Comparison of ENCODE assay signal across 8 cellular contexts in genomic region chr4:103075435-103075893, GRCh38. TPM values are rescaled to one million over a fixed set of nuclear protein-coding genes. Genes with fewer than 3 reads are reported as not detected.
DNase-seq lines count a peak whose midpoint lies in the region; ATAC-seq, FAIRE-seq and TF ChIP-seq lines count a peak whose summit lies in the region.

No MANE protein-coding gene starts in this region.

- CTCF ChIA-PET in K562 (lab: Yijun Ruan, JAX; ENCODE audit: low intra/inter-chr PET ratio): no interaction called here

- no peaks in the 10 kb centered on the region for H4K20me1 ChIP-seq in K562 (replicated peaks; ENCODE audit: control insufficient read depth, insufficient read depth, low read length)

- H3K79me2 ChIP-seq in K562 (ENCODE audit: control insufficient read depth, insufficient read depth, low read length): peaks cover 21% of the 10 kb centered on the region; the same call in 2 of the 3 replicates

- H3K9me3 ChIP-seq in heart left ventricle (no peaks in the 10 kb centered on the region), KOPT-K1 (ENCODE audit: insufficient read depth, low read length, poor library complexity, severe bottlenecking) (no peaks in the 10 kb centered on the region), K562 (replicated peaks; ENCODE audit: control insufficient read depth, insufficient read depth, low read depth, low read length) (no peaks in the 10 kb centered on the region), right lobe of liver (no peaks in the 10 kb centered on the region)

- no peak for TF ChIP-seq EP300 in K562 (IDR thresholded peaks at IDR 0.05; ENCODE audit: low read length)

- BruUV-seq in K562 (replicated peaks; lab: Mats Ljungman, UMichigan): TSS peak; percentile 60

- DNase-seq in heart left ventricle (no peak), Right ventricle myocardium inferior (ENCODE audit: missing footprints) (no peak), K562 (ENCODE audit: extremely low read depth in 1 of 4, low spot score in 3 of 4) (peak in 2 of 4 experiments; percentile 9 to 21), right lobe of liver (peak in 2 of 3 donors; percentile 57 to 78), NCI-H128 (lab: John Stamatoyannopoulos, UW; ENCODE audit: unreplicated experiment) (no peak)

- H2AFZ ChIP-seq in K562 (ENCODE audit: low read depth, low read length): peak overlapping the region; percentile 89

- H3K4me3 ChIP-seq in heart left ventricle (peak overlapping the region; percentile 46 to 89 (median 73)), K562 (peak overlapping the region; percentile 54), right lobe of liver (peak overlapping the region; percentile 71 to 75 (median 74)), urinary bladder (ENCODE audit: low read depth, low read length) (peak overlapping the region; percentile 85)

- H3K4me1 ChIP-seq in heart left ventricle: peaks cover 0 to 24% (median 7%) of the 10 kb centered on the region in 12 donors
- H3K4me1 ChIP-seq in K562 (replicated peaks in 1 of 2; ENCODE audit: control insufficient read depth in 2 of 2, insufficient read depth in 2 of 2, low read length in 2 of 2): peaks cover 10 to 13% of the 10 kb centered on the region in 2 experiments; a peak in 4 of 5 replicates
- H3K4me1 ChIP-seq in right lobe of liver: peaks cover 0 to 22% (median 0%) of the 10 kb centered on the region in 4 donors
- peaks cover 1% of the 10 kb centered on the region for H3K4me1 ChIP-seq in urinary bladder (ENCODE audit: insufficient read depth)

- WGBS in heart left ventricle, 4 donors: 13 to 31% (median 24%) methylated on average over 4 of the region's 4 CpGs
- 5% methylated on average over 4 of the region's 4 CpGs for WGBS in K562 (ENCODE audit: insufficient coverage, low coverage, missing lambda C conversion rate)
- 10% methylated on average over 4 of the region's 4 CpGs for WGBS in right lobe of liver (ENCODE audit: insufficient coverage, low coverage, low lambda C conversion rate, missing lambda C conversion rate)
- 19% methylated on average over 4 of the region's 4 CpGs for WGBS in urinary bladder

- H3K9ac ChIP-seq in K562 (ENCODE audit: insufficient read depth in 1 of 2, low read depth in 2 of 2, low read length in 2 of 2): peak overlapping the region in 1 of 2 experiments; percentile 79; a peak in 2 of 4 replicates

- no peak for TF ChIP-seq RAD21 in K562 (CRISPR knock-in tag; conservative IDR thresholded peaks at IDR 0.05 in 1 of 2, IDR thresholded peaks at IDR 0.05 in 1 of 2)

- POLR2A ChIA-PET in K562 (lab: Yijun Ruan, JAX): interaction anchor here (1.7 kb wide), 1 partner anchor 9 kb away, joined by 6 read pairs; no protein-coding TSS in a partner anchor

- ATAC-seq in heart left ventricle: peak in 1 of 4 donors; percentile 9
- no peak for ATAC-seq in Right ventricle myocardium inferior
- ATAC-seq in K562: no peak
- ATAC-seq in right lobe of liver: peak; percentile 76 to 88 (median 81)
- no peak for ATAC-seq in HG02870 (IDR thresholded peaks at IDR 0.05; ENCODE audit: unreplicated experiment)

- TF ChIP-seq POLR2A in heart left ventricle (IDR thresholded peaks at IDR 0.05) (no peak), K562 (conservative IDR thresholded peaks at IDR 0.05) (no peak), right lobe of liver (IDR thresholded peaks at IDR 0.05) (peak; percentile 21)

- peaks cover 0 to 22% (median 6%) of the 10 kb centered on the region in 9 donors for H3K36me3 ChIP-seq in heart left ventricle
- peaks cover 22% of the 10 kb centered on the region for H3K36me3 ChIP-seq in KOPT-K1 (ENCODE audit: insufficient read depth, low read length)
- no peaks in the 10 kb centered on the region for H3K36me3 ChIP-seq in K562 (ENCODE audit: control insufficient read depth, insufficient read depth, low read length)
- no peaks in the 10 kb centered on the region for H3K36me3 ChIP-seq in right lobe of liver
- H3K36me3 ChIP-seq in urinary bladder (ENCODE audit: insufficient read depth): no peaks in the 10 kb centered on the region

- no peak for TF ChIP-seq CTCF in heart left ventricle (IDR thresholded peaks at IDR 0.05)
- no peak for TF ChIP-seq CTCF in K562 (IDR thresholded peaks at IDR 0.05 in 2 of 3, conservative IDR thresholded peaks at IDR 0.05 in 1 of 3; ENCODE audit: insufficient read depth in 2 of 3, low read depth in 1 of 3, low read length in 3 of 3)
- no peak for TF ChIP-seq CTCF in right lobe of liver (IDR thresholded peaks at IDR 0.05)

- H3K4me2 ChIP-seq in K562 (ENCODE audit: insufficient read depth, low read length): peak overlapping the region; percentile 79

- H3K27me3 ChIP-seq in heart left ventricle (no peaks in the 10 kb centered on the region), K562 (ENCODE audit: control insufficient read depth in 2 of 2, insufficient read depth in 2 of 2, low read length in 2 of 2) (no peaks in the 10 kb centered on the region), right lobe of liver (no peaks in the 10 kb centered on the region)

- no peaks in the 10 kb centered on the region for H3K9me1 ChIP-seq in K562 (ENCODE audit: control insufficient read depth, insufficient read depth, low read length)

- in situ Hi-C loops in K562 (cut with MboI): no loop called here

- no peak for FAIRE-seq in K562 (lab: Jason Lieb, UNC)

- intact Hi-C loops in heart left ventricle (cut with DNase I) (loop anchor here in 1 of 10 donors (5.0 kb wide), 1 partner anchor 208 kb away; the partner anchor contains the start of gene CISD2), Right ventricle myocardium inferior (cut with DNase I) (no loop called here), K562 (cut with micrococcal nuclease) (loop anchor here (5.0 kb wide), 1 partner anchor 248 kb away; the partner anchor contains the start of gene UBE2D3), right lobe of liver (cut with DNase I) (no loop called here)

- H3K27ac ChIP-seq in heart left ventricle (peak overlapping the region in 7 of 12 donors; percentile 67 to 90 (median 84)), KOPT-K1 (ENCODE audit: low read depth, low read length, poor library complexity, severe bottlenecking) (peak overlapping the region; percentile 79), K562 (ENCODE audit: extremely low read depth, low read depth, low read length) (peak overlapping the region; percentile 80; the same call in 1 of the 3 replicates), right lobe of liver (peak overlapping the region; percentile 90 to 97 (median 97)), urinary bladder (ENCODE audit: low read depth) (no peak overlapping the region)

RNA-seq across cellular contexts. Expression of gene SLC9B2, which starts 1.1 kb away (rescaled TPM):
- total RNA-seq in heart left ventricle: 1 to 10 TPM; 1.4 to 7.1 (median 4.6) TPM
- 1 to 10 TPM; 1.7 to 5.1 TPM for polyA plus RNA-seq in heart left ventricle
- total RNA-seq in Right ventricle myocardium inferior: 3.3 TPM
- total RNA-seq in K562 (2011; cell fraction: chromatin; rRNA removed; ENCODE audit: low replicate concordance): 9.8 and 17.5 TPM in 2 replicates
- 7.9 and 8.5 TPM in 2 replicates for total RNA-seq in K562 (2011; cell fraction: nucleolus; rRNA removed)
- total RNA-seq in K562 (2011; cell fraction: nucleoplasm; rRNA removed): 10.6 and 18.2 TPM in 2 replicates
- total RNA-seq in K562 (2014; rRNA removed): 11.4 and 13.5 TPM in 2 replicates
- 13.4 and 14.0 TPM in 2 replicates for total RNA-seq in K562 (2014; rRNA removed; fragmentation: Illumina TruSeq; extraction: Trizol)
- 11.3 and 11.4 TPM in 2 replicates for total RNA-seq in K562 (2015; rRNA removed; fragmentation: Illumina TruSeq; extraction: Trizol)
- total RNA-seq in K562 (2021): 14.6 and 15.0 TPM in 2 replicates
- polyA plus RNA-seq in K562 (2011; rRNA removed): 7.6 and 10.2 TPM in 2 replicates
- polyA plus RNA-seq in K562 (2011; cell fraction: cytosol; rRNA removed): 5.2 and 6.0 TPM in 2 replicates
- polyA plus RNA-seq in K562 (2011; cell fraction: nucleus; rRNA removed): 8.2 and 8.7 TPM in 2 replicates
- polyA plus RNA-seq in K562 (2012): 8.5 and 10.6 TPM in 2 replicates
- 13.3 TPM in 2 replicates for polyA plus RNA-seq in K562 (2014; fragmentation: Illumina TruSeq; extraction: Trizol)
- 1 to 10 TPM; 6.6 to 8.3 TPM for polyA plus RNA-seq in K562 (2014; fragmentation: Nextera tagmentation; extraction: Ambion mirVana)
- polyA plus RNA-seq in K562 (2014; rRNA removed): 10.5 and 13.5 TPM in 2 replicates
- polyA minus RNA-seq in K562 (2011; rRNA and poly(A)+ RNA removed): 16.3 and 17.4 TPM in 2 replicates
- 4.3 and 8.2 TPM in 2 replicates for polyA minus RNA-seq in K562 (2011; cell fraction: cytosol; rRNA and poly(A)+ RNA removed)
- polyA minus RNA-seq in K562 (2011; cell fraction: nucleus; rRNA and poly(A)+ RNA removed): 11.0 and 14.1 TPM in 2 replicates
- total RNA-seq in right lobe of liver: 10 to 100 TPM; 27.9 to 49.1 (median 40.2) TPM
- 22.8 TPM for total RNA-seq in urinary bladder
- polyA plus RNA-seq in urinary bladder: 14.9 TPM

RNA-seq across cellular contexts. Expression of gene BDH2, which starts 24.2 kb away (rescaled TPM):
- 10 to 100 TPM; 20.3 to 38.0 (median 25.8) TPM for total RNA-seq in heart left ventricle
- polyA plus RNA-seq in heart left ventricle: 10 to 100 TPM; 21.4 to 23.0 TPM
- total RNA-seq in Right ventricle myocardium inferior: 25.4 TPM
- total RNA-seq in K562 (2011; cell fraction: chromatin; rRNA removed; ENCODE audit: low replicate concordance): 3.0 and 5.2 TPM in 2 replicates
- 3.0 and 3.7 TPM in 2 replicates for total RNA-seq in K562 (2011; cell fraction: nucleolus; rRNA removed)
- total RNA-seq in K562 (2011; cell fraction: nucleoplasm; rRNA removed): 2.3 and 3.1 TPM in 2 replicates
- 5.1 and 8.0 TPM in 2 replicates for total RNA-seq in K562 (2014; rRNA removed)
- 10.0 and 12.8 TPM in 2 replicates for total RNA-seq in K562 (2014; rRNA removed; fragmentation: Illumina TruSeq; extraction: Trizol)
- 9.1 and 10.0 TPM in 2 replicates for total RNA-seq in K562 (2015; rRNA removed; fragmentation: Illumina TruSeq; extraction: Trizol)
- total RNA-seq in K562 (2021): 4.9 and 6.0 TPM in 2 replicates
- polyA plus RNA-seq in K562 (2011; rRNA removed): 16.3 and 17.9 TPM in 2 replicates
- polyA plus RNA-seq in K562 (2011; cell fraction: cytosol; rRNA removed): 5.4 and 7.5 TPM in 2 replicates
- 7.8 and 13.9 TPM in 2 replicates for polyA plus RNA-seq in K562 (2011; cell fraction: nucleus; rRNA removed)
- 8.1 TPM in 2 replicates for polyA plus RNA-seq in K562 (2012)
- 7.3 and 7.8 TPM in 2 replicates for polyA plus RNA-seq in K562 (2014; fragmentation: Illumina TruSeq; extraction: Trizol)
- 10 to 100 TPM in 1 of 2 experiments, 1 to 10 TPM in 1; 9.9 to 10.7 TPM for polyA plus RNA-seq in K562 (2014; fragmentation: Nextera tagmentation; extraction: Ambion mirVana)
- polyA plus RNA-seq in K562 (2014; rRNA removed): 8.9 and 10.8 TPM in 2 replicates
- polyA minus RNA-seq in K562 (2011; rRNA and poly(A)+ RNA removed): 8.0 and 8.1 TPM in 2 replicates
- 2.3 and 2.8 TPM in 2 replicates for polyA minus RNA-seq in K562 (2011; cell fraction: cytosol; rRNA and poly(A)+ RNA removed)
- polyA minus RNA-seq in K562 (2011; cell fraction: nucleus; rRNA and poly(A)+ RNA removed): 3.4 and 4.8 TPM in 2 replicates
- total RNA-seq in right lobe of liver: 10 to 100 TPM; 32.3 to 70.6 (median 47.2) TPM
- total RNA-seq in urinary bladder: 78.8 TPM
- 61.6 TPM for polyA plus RNA-seq in urinary bladder

RNA-seq across cellular contexts. Expression of gene SLC9B1, which starts 56.0 kb away (rescaled TPM):
- total RNA-seq in heart left ventricle (1 to 10 TPM in 2 of 9 donors, under 1 TPM in 4, not detected in 3; 0.28 to 1.8 (median 0.61) TPM), Right ventricle myocardium inferior (0.95 TPM), K562 (2014; rRNA removed) (0.86 TPM in 1 of 2 replicates, not detected in the other), K562 (2014; rRNA removed; fragmentation: Illumina TruSeq; extraction: Trizol) (0.51 and 1.3 TPM in 2 replicates), K562 (2015; rRNA removed; fragmentation: Illumina TruSeq; extraction: Trizol) (0.23 and 0.33 TPM in 2 replicates), K562 (2021) (0.42 and 0.78 TPM in 2 replicates), right lobe of liver (under 1 TPM in 4 of 6 experiments, not detected in 2; 0.24 to 0.56 (median 0.51) TPM), urinary bladder (5.2 TPM)
- polyA plus RNA-seq in heart left ventricle (under 1 TPM; 0.07 to 0.15 TPM), K562 (2011; rRNA removed) (1.2 and 1.3 TPM in 2 replicates), K562 (2014; fragmentation: Illumina TruSeq; extraction: Trizol) (0.19 and 0.22 TPM in 2 replicates), K562 (2014; fragmentation: Nextera tagmentation; extraction: Ambion mirVana) (under 1 TPM; 0.21 to 0.92 TPM), K562 (2014; rRNA removed) (0.48 TPM in 1 of 2 replicates, not detected in the other), urinary bladder (0.61 TPM)
- total RNA-seq in K562 (2011; cell fraction: chromatin; rRNA removed; ENCODE audit: low replicate concordance): 1.2 and 3.1 TPM in 2 replicates
- 1.1 and 1.5 TPM in 2 replicates for total RNA-seq in K562 (2011; cell fraction: nucleolus; rRNA removed)
- total RNA-seq in K562 (2011; cell fraction: nucleoplasm; rRNA removed): 2.4 and 2.8 TPM in 2 replicates
- 0.54 and 0.77 TPM in 2 replicates for polyA plus RNA-seq in K562 (2011; cell fraction: cytosol; rRNA removed)
- 1.3 and 2.7 TPM in 2 replicates for polyA plus RNA-seq in K562 (2011; cell fraction: nucleus; rRNA removed)
- 0.30 and 0.72 TPM in 2 replicates for polyA plus RNA-seq in K562 (2012)
- polyA minus RNA-seq in K562 (2011; rRNA and poly(A)+ RNA removed): 1.5 TPM in 2 replicates
- 1.2 TPM in 1 of 2 replicates, not detected in the other for polyA minus RNA-seq in K562 (2011; cell fraction: cytosol; rRNA and poly(A)+ RNA removed)
- polyA minus RNA-seq in K562 (2011; cell fraction: nucleus; rRNA and poly(A)+ RNA removed): 1.2 and 2.3 TPM in 2 replicates

Comparison
In these comparisons a context has a peak if more than half of its experiments do, and no peak if none do; other contexts are left out.
1. ATAC-seq: peak in right lobe of liver (4 of 4); none in Right ventricle myocardium inferior (single experiment), K562 (single experiment) and HG02870 (single experiment).
2. DNase-seq: peak in right lobe of liver (2 of 3); none in heart left ventricle (0 of 5), Right ventricle myocardium inferior (single experiment) and NCI-H128 (single experiment).
3. Peak in every context shown above with its lines, with median percentiles within 50 percentile points of each other: H3K4me3 ChIP-seq.